10 cellular contexts compared by ENCODE assay signal in the genomic region with DNA sequence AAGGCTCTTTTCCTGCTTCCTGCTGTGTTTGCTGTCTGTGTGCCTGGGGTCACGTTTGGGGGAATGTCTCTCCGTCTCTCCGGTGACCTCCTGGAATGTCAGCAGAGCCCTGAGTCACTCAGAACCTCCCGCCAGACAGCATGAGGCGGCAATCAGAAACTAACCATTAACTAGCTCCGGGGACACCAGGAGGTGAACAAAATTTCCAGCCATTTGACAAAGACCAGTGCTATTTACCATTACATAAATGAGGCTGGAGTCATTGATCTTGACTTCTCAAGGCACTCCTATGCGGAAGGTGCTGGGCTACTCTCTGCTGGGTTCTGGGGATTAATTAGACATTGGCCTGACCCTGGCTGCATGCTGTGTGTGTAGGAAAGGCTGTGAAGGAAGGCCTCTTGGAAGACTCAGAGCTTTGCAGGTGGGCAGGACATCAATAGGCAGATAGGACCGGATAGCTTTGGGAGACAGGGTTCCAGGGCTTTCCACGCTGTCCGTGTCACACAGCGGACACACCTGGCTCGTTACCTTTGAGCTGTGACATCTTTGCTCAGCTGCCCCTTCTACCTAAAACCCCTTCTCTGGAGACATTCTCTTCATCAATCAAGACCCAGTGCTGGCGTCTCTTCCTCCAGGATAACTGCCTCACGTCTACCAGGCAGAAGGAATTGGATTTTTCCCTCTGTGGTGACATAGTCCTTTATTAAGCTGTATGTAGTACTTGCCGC.
DNase-seq lines count a peak whose midpoint lies in the region; ATAC-seq and TF ChIP-seq lines count a peak whose summit lies in the region.
"Had no signal": no experiment of that assay in that cellular context is flagged by ENCODE, and none has a peak within 500 bp of the region (broad histone marks: within the 10 kb centered on the region; RNA-seq: fewer than 3 reads in every experiment).

No MANE protein-coding gene starts in this region.

- peak overlapping the region; percentile 59 for H3K27ac ChIP-seq in mesendoderm (ENCODE audit: low read depth, low read length)

- H2BK15ac ChIP-seq in mesendoderm (replicated peaks; ENCODE audit: low read depth) = no peak overlapping the region

- peaks cover 10% of the 10 kb centered on the region for H3K4me1 ChIP-seq in mesendoderm (ENCODE audit: control insufficient read depth, low read depth, low read length)

- TF ChIP-seq CTCF in AG10803 (conservative IDR thresholded peaks at IDR 0.05; ENCODE audit: low read length) (no peak), choroid plexus epithelial cell (conservative IDR thresholded peaks at IDR 0.05; ENCODE audit: low read depth, low read length) (no peak)

- no peaks in the 10 kb centered on the region for H3K79me2 ChIP-seq in mesendoderm (ENCODE audit: control insufficient read depth, insufficient read depth, low read length)

- no peak overlapping the region for H3K23ac ChIP-seq in mesendoderm (ENCODE audit: low read length)

- H3K4ac ChIP-seq in mesendoderm (ENCODE audit: low read depth, low read length) = peak overlapping the region; percentile 73

- H3K27me3 ChIP-seq in mesendoderm (ENCODE audit: insufficient read depth, low read length, poor library complexity) = no peaks in the 10 kb centered on the region

- H3K18ac ChIP-seq in mesendoderm (ENCODE audit: low read length) = peak overlapping the region; percentile 81

- no peaks in the 10 kb centered on the region for H3K36me3 ChIP-seq in mesendoderm (ENCODE audit: control insufficient read depth, insufficient read depth, low read length)

- H4K8ac ChIP-seq in mesendoderm (ENCODE audit: low read depth, low read length) = no peak overlapping the region

- H3K4me2 ChIP-seq in mesendoderm (ENCODE audit: low read length) = no peak overlapping the region

- no peaks in the 10 kb centered on the region for H3K79me1 ChIP-seq in mesendoderm (ENCODE audit: low read length)

- ATAC-seq in HG02798 (IDR thresholded peaks at IDR 0.05; ENCODE audit: poor library complexity, unreplicated experiment) = no peak

- no peak overlapping the region for H2AK5ac ChIP-seq in mesendoderm (ENCODE audit: low read length)

- H2BK120ac ChIP-seq in mesendoderm (ENCODE audit: low read depth, low read length) = peak overlapping the region; percentile 6

- peak overlapping the region; percentile 1 for H2BK5ac ChIP-seq in mesendoderm (ENCODE audit: low read length)

- DNase-seq in AG10803 (ENCODE audit: low read depth) (peak; percentile 72), HuH-7 (ENCODE audit: low spot score) (peak; percentile 73), choroid plexus epithelial cell (ENCODE audit: low read depth) (peak; percentile 79), mesendoderm (peak; percentile 97), NCI-H2081 treated with DMSO at 0.1 percent for 48 hours (lab: John Stamatoyannopoulos, UW) (no peak), NCI-H1105 (lab: John Stamatoyannopoulos, UW) (no peak)
- DNase-seq in effector CD4-positive, alpha-beta T cell = no peak
- DNase-seq: DND-41; naive thymus-derived CD4-positive, alpha-beta T cell had no signal

- H3K56ac ChIP-seq in mesendoderm (ENCODE audit: low read length) = peak overlapping the region; percentile 68

- H3K9ac ChIP-seq in mesendoderm (ENCODE audit: low read length) = no peak overlapping the region

- WGBS in mesendoderm (ENCODE audit: extremely low coverage, insufficient coverage, low lambda C conversion rate) = no CpG with 5 or more reads among the region's 15 CpGs

- H4K5ac ChIP-seq in mesendoderm (ENCODE audit: low read length) = no peak overlapping the region

- H3K4me3 ChIP-seq in AG10803 (ENCODE audit: low read length) (no peak overlapping the region), choroid plexus epithelial cell (ENCODE audit: low read depth, low read length) (no peak overlapping the region), mesendoderm (ENCODE audit: low read length) (no peak overlapping the region)

Comparison
In these comparisons a context has a peak if more than half of its experiments do, and no peak if none do; other contexts are left out.
1. DNase-seq: peak in AG10803 (single experiment), HuH-7 (single experiment), choroid plexus epithelial cell (single experiment) and mesendoderm (single experiment); none in NCI-H2081 treated with DMSO at 0.1 percent for 48 hours (single experiment), NCI-H1105 (single experiment) and effector CD4-positive, alpha-beta T cell (single experiment).